22 cellular contexts compared by ENCODE assay signal in genomic region chr7:82172017-82172416, GRCh38.
A peak's percentile ranks its signal among the peaks of the same experiment; 100 is the strongest.
DNase-seq lines count a peak whose midpoint lies in the region; ATAC-seq and TF ChIP-seq lines count a peak whose summit lies in the region.
"Had no signal": no experiment of that assay in that cellular context is flagged by ENCODE, and none has a peak within 500 bp of the region (broad histone marks: within the 10 kb centered on the region; RNA-seq: fewer than 3 reads in every experiment).

No MANE protein-coding gene starts in this region.

- no peak overlapping the region for H3K4me3 ChIP-seq in AG10803 (ENCODE audit: low read length)
- H3K4me3 ChIP-seq in GM12865 (ENCODE audit: low read depth, low read length) = no peak overlapping the region
- no peak overlapping the region for H3K4me3 ChIP-seq in endodermal cell (ENCODE audit: low read length)
- no peak overlapping the region for H3K4me3 ChIP-seq in CD4-positive, alpha-beta memory T cell (ENCODE audit: low read length in 2 of 2)
- H3K4me3 ChIP-seq: K562, stomach, upper lobe of left lung had no signal

- H3K4me1 Mint-ChIP-seq in endodermal cell = peaks cover 34% of the 10 kb centered on the region
- no peaks in the 10 kb centered on the region for H3K4me1 Mint-ChIP-seq in CD4-positive, alpha-beta memory T cell
- H3K4me1 Mint-ChIP-seq: activated CD4-positive, alpha-beta T cell treated with anti-CD3 and anti-CD28 coated beads, Interleukin-2, amount 10 ng/mL, durations not matched to agents 24 days and 14 days; CD8-positive, alpha-beta memory T cell had no signal

- no peaks in the 10 kb centered on the region for H3K9me3 ChIP-seq in endodermal cell (ENCODE audit: control insufficient read depth, low read length)
- no peaks in the 10 kb centered on the region for H3K9me3 ChIP-seq in CD4-positive, alpha-beta memory T cell (ENCODE audit: control insufficient read depth in 1 of 2, low read length in 2 of 2)
- H3K9me3 ChIP-seq: stomach, upper lobe of left lung had no signal

- no peaks in the 10 kb centered on the region for H3K27me3 ChIP-seq in endodermal cell (ENCODE audit: control insufficient read depth, insufficient read depth, low read length, poor library complexity, severe bottlenecking)
- no peaks in the 10 kb centered on the region for H3K27me3 ChIP-seq in CD4-positive, alpha-beta memory T cell (ENCODE audit: insufficient read depth, low read length)
- H3K27me3 ChIP-seq: stomach, upper lobe of left lung had no signal

- H3K4me1 ChIP-seq in endodermal cell (ENCODE audit: control insufficient read depth, insufficient read depth, low read length) = peaks cover 5% of the 10 kb centered on the region
- H3K4me1 ChIP-seq in CD4-positive, alpha-beta memory T cell (ENCODE audit: insufficient read depth, low read length) = no peaks in the 10 kb centered on the region
- H3K4me1 ChIP-seq: upper lobe of left lung had no signal

- POLR2A ChIA-PET in CD4-positive, alpha-beta memory T cell (lab: Charles Lee; ENCODE audit: partially characterized antibody) = no interaction called here

- H3K27ac Mint-ChIP-seq in endodermal cell = no peak overlapping the region
- H3K27ac Mint-ChIP-seq in CD4-positive, alpha-beta memory T cell = no peak overlapping the region
- H3K27ac Mint-ChIP-seq: activated CD4-positive, alpha-beta T cell treated with anti-CD3 and anti-CD28 coated beads, Interleukin-2, amount 10 ng/mL, durations not matched to agents 24 days and 14 days; CD8-positive, alpha-beta memory T cell; effector memory CD8-positive, alpha-beta T cell had no signal

- WGBS in endodermal cell (ENCODE audit: insufficient coverage in 1 of 2, insufficient read length in 1 of 2), 2 experiments = 81% methylated on average over 1 of the region's 1 CpG; no CpG with 5 or more reads in 1 of the 2 experiments

- DNase-seq in AG10803 (ENCODE audit: low read depth) (no peak), GM12865 (ENCODE audit: low read depth) (no peak), NCI-H748 (lab: John Stamatoyannopoulos, UW; ENCODE audit: unreplicated experiment) (peak; percentile 45), endodermal cell (no peak), islet precursor cell (no peak)
- no peak for DNase-seq in CD4-positive, alpha-beta memory T cell
- DNase-seq: activated CD4-positive, alpha-beta T cell treated with anti-CD3 and anti-CD28 coated beads, Interleukin-2, amount 10 ng/mL, durations not matched to agents 24 days and 14 days; activated CD8-positive, alpha-beta memory T cell treated with anti-CD3 and anti-CD28 coated beads, Interleukin-2, amount 50 U/mL, for 48 hours; activated gamma-delta T cell treated with Interleukin-2 at 50 U/mL for 16 hours; amygdala; CD8-positive, alpha-beta memory T cell; effector memory CD8-positive, alpha-beta T cell; left cardiac atrium; NCI-H1436 treated with DMSO at 0.1 percent for 48 hours; NCI-H510A; stomach; upper lobe of left lung had no signal

- no peaks in the 10 kb centered on the region for H3K36me3 Mint-ChIP-seq in endodermal cell (ENCODE audit: low read depth)
- H3K36me3 Mint-ChIP-seq in CD4-positive, alpha-beta memory T cell = no peaks in the 10 kb centered on the region
- H3K36me3 Mint-ChIP-seq: CD8-positive, alpha-beta memory T cell had no signal

- H3K27ac ChIP-seq in endodermal cell (ENCODE audit: low read depth, low read length) = no peak overlapping the region
- no peak overlapping the region for H3K27ac ChIP-seq in CD4-positive, alpha-beta memory T cell (ENCODE audit: low read depth, low read length)
- H3K27ac ChIP-seq: HL-60, stomach, upper lobe of left lung had no signal

- H3K9me3 Mint-ChIP-seq in endodermal cell = no peaks in the 10 kb centered on the region
- peaks cover 0 to 6% (median 0%) of the 10 kb centered on the region in 8 donors for H3K9me3 Mint-ChIP-seq in CD4-positive, alpha-beta memory T cell
- H3K9me3 Mint-ChIP-seq: activated CD4-positive, alpha-beta T cell treated with anti-CD3 and anti-CD28 coated beads, Interleukin-2, amount 10 ng/mL, durations not matched to agents 24 days and 14 days had no signal

- CTCF ChIA-PET in CD4-positive, alpha-beta memory T cell (lab: Charles Lee; ENCODE audit: partially characterized antibody) = interaction anchor here (1.0 kb wide), 1 partner anchor 11 kb away, joined by 3 read pairs; no protein-coding TSS in a partner anchor

- H3K36me3 ChIP-seq in endodermal cell (ENCODE audit: control insufficient read depth, insufficient read depth, low read length) = no peaks in the 10 kb centered on the region
- no peaks in the 10 kb centered on the region for H3K36me3 ChIP-seq in CD4-positive, alpha-beta memory T cell (ENCODE audit: insufficient read depth, low read length)
- H3K36me3 ChIP-seq: stomach, upper lobe of left lung had no signal

- no peak overlapping the region for H3K4me3 Mint-ChIP-seq in endodermal cell
- no peak overlapping the region for H3K4me3 Mint-ChIP-seq in CD4-positive, alpha-beta memory T cell
- H3K4me3 Mint-ChIP-seq: activated CD4-positive, alpha-beta T cell treated with anti-CD3 and anti-CD28 coated beads, Interleukin-2, amount 10 ng/mL, durations not matched to agents 24 days and 14 days; CD8-positive, alpha-beta memory T cell; effector memory CD8-positive, alpha-beta T cell had no signal

- H3K9ac ChIP-seq in endodermal cell (ENCODE audit: extremely low read depth, low read length, poor library complexity, severe bottlenecking) = no peak overlapping the region

- intact Hi-C loops in CD4-positive, alpha-beta memory T cell (cut with micrococcal nuclease) = no loop called here

- 0 out of 2 replicates have a peak, but pooled peaks have one; percentile 3 for TF ChIP-seq CTCF in AG10803 (conservative IDR thresholded peaks at IDR 0.05; ENCODE audit: low read length)
- peak; percentile 2 for TF ChIP-seq CTCF in GM12865 (IDR thresholded peaks at IDR 0.05; ENCODE audit: insufficient read depth, low read depth, low read length, missing control alignments)
- TF ChIP-seq CTCF in endodermal cell (conservative IDR thresholded peaks at IDR 0.05) = peak; percentile 56

- H3K27me3 Mint-ChIP-seq in endodermal cell (ENCODE audit: insufficient read depth) = no peaks in the 10 kb centered on the region
- H3K27me3 Mint-ChIP-seq in CD4-positive, alpha-beta memory T cell = no peaks in the 10 kb centered on the region
- H3K27me3 Mint-ChIP-seq: activated CD4-positive, alpha-beta T cell treated with anti-CD3 and anti-CD28 coated beads, Interleukin-2, amount 10 ng/mL, durations not matched to agents 24 days and 14 days; CD8-positive, alpha-beta memory T cell; effector memory CD8-positive, alpha-beta T cell had no signal

- ATAC-seq in GM18858 (IDR thresholded peaks at IDR 0.05; ENCODE audit: unreplicated experiment) (no peak), GM18907 (IDR thresholded peaks at IDR 0.05; ENCODE audit: unreplicated experiment) (no peak)
- ATAC-seq: effector memory CD8-positive, alpha-beta T cell; K562; left cardiac atrium; sciatic nerve had no signal

Comparison
In these comparisons a context has a peak if more than half of its experiments do, and no peak if none do; other contexts are left out.
1. CTCF ChIP-seq: peak in every context shown above with its lines; median percentile 56 in endodermal cell; 3 in AG10803; 2 in GM12865.